In the genomic region with DNA sequence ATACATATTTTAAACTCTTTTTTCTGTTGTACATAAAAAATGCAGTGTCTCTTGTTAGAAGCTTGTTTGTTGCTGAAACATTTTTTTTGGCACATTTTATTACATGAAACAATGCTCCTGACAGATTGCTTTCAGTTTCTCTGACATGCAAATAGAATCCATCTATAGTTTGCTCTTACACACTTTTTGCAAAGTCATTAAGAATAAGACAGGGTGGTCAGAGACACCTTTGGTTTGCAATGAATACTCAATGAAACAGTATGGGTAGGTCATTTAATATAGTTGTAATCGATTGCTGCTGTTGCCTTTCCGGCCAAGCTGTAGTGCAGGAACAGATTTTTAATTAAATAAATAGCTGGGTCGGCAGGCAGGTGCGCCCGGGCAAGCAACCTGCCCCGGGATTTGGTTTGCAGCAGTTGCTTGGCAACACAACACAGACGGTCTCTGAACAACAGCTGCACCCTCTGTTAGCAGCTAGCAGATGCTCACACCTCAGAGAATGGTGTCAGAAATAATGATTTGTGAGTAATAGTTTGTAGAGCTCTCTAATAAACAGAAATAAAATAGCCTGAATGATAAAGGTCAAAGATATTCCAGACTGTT, we compare ENCODE assay signal across 8 cellular contexts.
DNase-seq lines count a peak whose midpoint lies in the region; ATAC-seq, FAIRE-seq and TF ChIP-seq lines count a peak whose summit lies in the region.

No MANE protein-coding gene starts in this region.

- no peaks in the 10 kb centered on the region for H3K4me1 ChIP-seq in pancreas

- peak; percentile 85 for ATAC-seq in GM19463 (IDR thresholded peaks at IDR 0.05; ENCODE audit: unreplicated experiment)
- peak; percentile 50 to 91 (median 86) for ATAC-seq in pancreas
- no peak for ATAC-seq in HG03108 (IDR thresholded peaks at IDR 0.05; ENCODE audit: unreplicated experiment)
- no peak for ATAC-seq in natural killer cell treated with Interleukin-12 subunit alpha and Interleukin-12 subunit beta and Interleukin-15 and Interleukin-18, amount 100 ng/mL, for 72 hours

- peaks cover 0 to 7% of the 10 kb centered on the region in 2 donors for H3K27me3 Mint-ChIP-seq in natural killer cell treated with Interleukin-12 subunit alpha and Interleukin-12 subunit beta and Interleukin-15 and Interleukin-18, amount 100 ng/mL, for 72 hours

- no peaks in the 10 kb centered on the region for H3K4me1 Mint-ChIP-seq in natural killer cell treated with Interleukin-12 subunit alpha and Interleukin-12 subunit beta and Interleukin-15 and Interleukin-18, amount 100 ng/mL, for 72 hours (ENCODE audit: low read depth in 2 of 2)

- no peak for FAIRE-seq in pancreas (lab: Jason Lieb, UNC)

- no peaks in the 10 kb centered on the region for H3K27me3 ChIP-seq in WERI-Rb-1 (ENCODE audit: insufficient read depth, low read depth, severe bottlenecking)
- no peaks in the 10 kb centered on the region for H3K27me3 ChIP-seq in pancreas

- no peak for TF ChIP-seq CTCF in WERI-Rb-1 (IDR thresholded peaks at IDR 0.05; ENCODE audit: low read depth, low read length)
- no peak for TF ChIP-seq CTCF in pancreas (IDR thresholded peaks at IDR 0.05)

- H3K4me3 Mint-ChIP-seq in natural killer cell treated with Interleukin-12 subunit alpha and Interleukin-12 subunit beta and Interleukin-15 and Interleukin-18, amount 100 ng/mL, for 72 hours = no peak overlapping the region

- H3K36me3 ChIP-seq in WERI-Rb-1 (no peaks in the 10 kb centered on the region), pancreas (no peaks in the 10 kb centered on the region)

- DNase-seq in NCI-H1436 treated with DMSO at 0.1 percent for 48 hours (lab: John Stamatoyannopoulos, UW) = peak; percentile 93
- DNase-seq in WERI-Rb-1 = peak; percentile 92
- peak in 4 of 6 donors; percentile 25 to 58 (median 37) for DNase-seq in pancreas
- DNase-seq in H4 (ENCODE audit: low spot score) = no peak
- DNase-seq in activated T-cell treated with anti-CD3 and anti-CD28 coated beads for 4 hours = no peak
- DNase-seq in natural killer cell treated with Interleukin-12 subunit alpha and Interleukin-12 subunit beta and Interleukin-15 and Interleukin-18, amount 100 ng/mL, for 72 hours (ENCODE audit: low spot score) = no peak

- peak overlapping the region; percentile 75 for H3K27ac ChIP-seq in WERI-Rb-1
- no peak overlapping the region for H3K27ac ChIP-seq in pancreas

- WGBS in pancreas, 2 donors = 3 to 5% methylated on average over 7 of the region's 7 CpGs

- peaks cover 5% of the 10 kb centered on the region for H3K36me3 Mint-ChIP-seq in natural killer cell treated with Interleukin-12 subunit alpha and Interleukin-12 subunit beta and Interleukin-15 and Interleukin-18, amount 100 ng/mL, for 72 hours

- intact Hi-C loops in pancreas (cut with DNase I) = no loop called here

- H3K9me3 Mint-ChIP-seq in natural killer cell treated with Interleukin-12 subunit alpha and Interleukin-12 subunit beta and Interleukin-15 and Interleukin-18, amount 100 ng/mL, for 72 hours = peaks cover 4% of the 10 kb centered on the region

- H3K4me3 ChIP-seq in WERI-Rb-1 (ENCODE audit: low read depth, low read length) = peak overlapping the region; percentile 45
- no peak overlapping the region for H3K4me3 ChIP-seq in pancreas

- H3K9me3 ChIP-seq in WERI-Rb-1 (ENCODE audit: severe bottlenecking) (peaks cover 3% of the 10 kb centered on the region), pancreas (no peaks in the 10 kb centered on the region)

- H3K27ac Mint-ChIP-seq in natural killer cell treated with Interleukin-12 subunit alpha and Interleukin-12 subunit beta and Interleukin-15 and Interleukin-18, amount 100 ng/mL, for 72 hours = no peak overlapping the region

Comparison
In these comparisons a context has a peak if more than half of its experiments do, and no peak if none do; other contexts are left out.
1. ATAC-seq: peak in GM19463 (single experiment) and pancreas (4 of 4); none in HG03108 (single experiment) and natural killer cell treated with Interleukin-12 subunit alpha and Interleukin-12 subunit beta and Interleukin-15 and Interleukin-18, amount 100 ng/mL, for 72 hours (0 of 2).
2. DNase-seq: peak in NCI-H1436 treated with DMSO at 0.1 percent for 48 hours (single experiment), WERI-Rb-1 (single experiment) and pancreas (4 of 6); none in H4 (single experiment), activated T-cell treated with anti-CD3 and anti-CD28 coated beads for 4 hours (single experiment) and natural killer cell treated with Interleukin-12 subunit alpha and Interleukin-12 subunit beta and Interleukin-15 and Interleukin-18, amount 100 ng/mL, for 72 hours (single experiment).